Comparison of ENCODE assay signal across 8 cellular contexts in the genomic region with DNA sequence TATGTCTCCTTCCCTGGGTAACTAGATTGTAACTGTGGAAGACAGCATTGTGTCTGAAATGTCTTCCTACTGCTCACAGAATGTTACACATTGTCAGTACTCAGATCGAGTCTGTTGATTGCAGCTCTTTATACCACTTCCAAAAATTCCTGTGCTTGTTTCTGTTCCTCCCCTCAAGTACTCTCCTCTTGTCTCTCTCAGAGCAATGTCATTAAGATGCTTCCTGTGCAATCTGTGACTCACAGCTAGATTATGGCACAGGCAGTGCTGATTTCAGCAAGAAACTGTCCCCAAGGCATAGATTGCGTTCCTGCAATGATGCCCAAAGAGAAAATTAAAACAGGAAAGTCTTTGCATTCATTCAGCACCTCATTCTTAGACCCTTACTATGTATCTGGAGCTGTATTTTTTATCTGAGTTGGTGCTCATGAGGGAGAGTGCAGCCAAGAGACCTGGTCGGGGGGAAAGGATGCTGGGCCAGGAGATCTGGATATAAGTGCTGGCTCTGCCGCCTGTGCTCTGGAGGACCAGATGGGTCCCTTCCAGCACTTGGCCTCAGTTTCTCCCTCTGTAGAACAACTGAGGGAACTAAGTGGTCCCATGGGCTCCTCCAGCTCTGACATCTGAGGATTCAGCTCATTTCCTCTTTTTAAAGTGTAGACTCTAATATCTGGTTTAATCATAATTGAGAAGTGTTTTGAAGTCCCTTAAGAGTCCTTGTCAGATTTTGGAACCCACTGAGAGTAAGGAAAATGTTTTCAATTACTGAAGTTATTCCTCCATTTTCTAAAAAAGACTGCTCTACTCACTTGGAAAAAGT. TPM values are rescaled to one million over a fixed set of nuclear protein-coding genes. Genes with fewer than 3 reads are reported as not detected.
A peak's percentile ranks its signal among the peaks of the same experiment; 100 is the strongest.
DNase-seq lines count a peak whose midpoint lies in the region; ATAC-seq and TF ChIP-seq lines count a peak whose summit lies in the region.

No MANE protein-coding gene starts in this region.

- H3K4me2 ChIP-seq in skeletal muscle satellite cell (ENCODE audit: low read length) = peak overlapping the region; percentile 18

- TF ChIP-seq CTCF in fibroblast of villous mesenchyme (IDR thresholded peaks at IDR 0.05; ENCODE audit: insufficient read depth, low read depth, low read length) (no peak), colonic mucosa (IDR thresholded peaks at IDR 0.05) (no peak), Calu3 (IDR thresholded peaks at IDR 0.05; ENCODE audit: unreplicated experiment) (no peak)

- no peaks in the 10 kb centered on the region for H3K27me3 Mint-ChIP-seq in Calu3 (ENCODE audit: unreplicated experiment)

- H3K36me3 ChIP-seq in skeletal muscle satellite cell (ENCODE audit: insufficient read depth, low read length) (no peaks in the 10 kb centered on the region), colonic mucosa (no peaks in the 10 kb centered on the region)

- H3K9ac ChIP-seq in skeletal muscle satellite cell (ENCODE audit: low read depth, low read length) (no peak overlapping the region), colonic mucosa (ENCODE audit: low read depth in 2 of 2, low read length in 2 of 2) (no peak overlapping the region)

- H3K4me1 ChIP-seq in skeletal muscle satellite cell (ENCODE audit: control insufficient read depth, insufficient read depth, low read length) (peaks cover 14% of the 10 kb centered on the region), colonic mucosa (no peaks in the 10 kb centered on the region)

- no peaks in the 10 kb centered on the region for H3K36me3 Mint-ChIP-seq in Calu3 (ENCODE audit: insufficient read depth, unreplicated experiment)

- H3K9me3 Mint-ChIP-seq in Calu3 (ENCODE audit: low read depth, unreplicated experiment) = no peaks in the 10 kb centered on the region

- no peak overlapping the region for H3K27ac Mint-ChIP-seq in Calu3 (ENCODE audit: unreplicated experiment)

- no peak overlapping the region for H3K4me3 Mint-ChIP-seq in Calu3 (ENCODE audit: low read depth, unreplicated experiment)

- BruUV-seq in Calu3 (replicated peaks; lab: Mats Ljungman, UMichigan) = no TSS peak

- peak; percentile 48 for DNase-seq in H4 (ENCODE audit: low spot score)
- DNase-seq in RPMI8226 = peak; percentile 70
- peak; percentile 66 for DNase-seq in fibroblast of villous mesenchyme (ENCODE audit: low read depth)
- DNase-seq in colonic mucosa = no peak
- no peak for DNase-seq in Calu3
- no peak for DNase-seq in NCI-H524 (lab: John Stamatoyannopoulos, UW)

- H3K9me3 ChIP-seq in skeletal muscle satellite cell (replicated peaks; ENCODE audit: low read length) (no peaks in the 10 kb centered on the region), colonic mucosa (no peaks in the 10 kb centered on the region)

- H3K4me3 ChIP-seq in fibroblast of villous mesenchyme (ENCODE audit: low read depth, low read length) = no peak overlapping the region
- no peak overlapping the region for H3K4me3 ChIP-seq in skeletal muscle satellite cell (ENCODE audit: low read length)
- H3K4me3 ChIP-seq in colonic mucosa = no peak overlapping the region

- ATAC-seq in HG02870 (IDR thresholded peaks at IDR 0.05; ENCODE audit: unreplicated experiment) = no peak

- peaks cover 27% of the 10 kb centered on the region for H3K4me1 Mint-ChIP-seq in Calu3 (ENCODE audit: low read depth, unreplicated experiment)

- intact Hi-C loops in colonic mucosa (cut with DNase I) (no loop called here), Calu3 (cut with micrococcal nuclease; ENCODE audit: unreplicated experiment) (no loop called here)

- CTCF ChIA-PET in Calu3 (lab: Charles Lee) = interaction anchor here (0.6 kb wide), 2 partner anchors 11 to 16 kb away, joined by 4 to 5 read pairs; no protein-coding TSS in a partner anchor

- no peak overlapping the region for H3K27ac ChIP-seq in colonic mucosa

- H3K27me3 ChIP-seq in skeletal muscle satellite cell (ENCODE audit: control insufficient read depth, insufficient read depth, low read length) (peaks cover 8% of the 10 kb centered on the region), colonic mucosa (no peaks in the 10 kb centered on the region)

RNA-seq across cellular contexts. Expression of a gene that starts 40.8 kb away (rescaled TPM):
- total RNA-seq in H4 (2014; rRNA removed; shearing (Covaris generic)) = 79.5 and 119 TPM in 2 replicates
- total RNA-seq in fibroblast of villous mesenchyme (54.8 and 59.6 TPM in 2 replicates), colonic mucosa (10 to 100 TPM; 15.5 to 19.6 TPM), Calu3 (2022) (53.2 and 54.0 TPM in 2 replicates)
- 38.7 and 76.3 TPM in 2 replicates for total RNA-seq in skeletal muscle satellite cell (2012; rRNA removed)

RNA-seq across cellular contexts. Expression of a gene that starts 54.9 kb away (rescaled TPM):
- total RNA-seq in H4 (2014; rRNA removed; shearing (Covaris generic)) = 42.6 and 44.5 TPM in 2 replicates
- total RNA-seq in fibroblast of villous mesenchyme (92.0 and 124 TPM in 2 replicates), colonic mucosa (10 to 100 TPM; 37.1 to 56.9 TPM), Calu3 (2022) (58.0 and 70.1 TPM in 2 replicates)
- 81.7 and 96.1 TPM in 2 replicates for total RNA-seq in skeletal muscle satellite cell (2012; rRNA removed)

Comparison
In these comparisons a context has a peak if more than half of its experiments do, and no peak if none do; other contexts are left out.
1. DNase-seq: peak in H4 (single experiment), RPMI8226 (single experiment) and fibroblast of villous mesenchyme (single experiment); none in colonic mucosa (single experiment), Calu3 (single experiment) and NCI-H524 (0 of 2).